Comparison of ENCODE assay signal across 28 cellular contexts in genomic region chr10:48252354-48252650, GRCh38. TPM values are rescaled to one million over a fixed set of nuclear protein-coding genes. Genes with fewer than 3 reads are reported as not detected.
DNase-seq lines count a peak whose midpoint lies in the region; ATAC-seq and TF ChIP-seq lines count a peak whose summit lies in the region.
"Had no signal": no experiment of that assay in that cellular context is flagged by ENCODE, and none has a peak within 500 bp of the region (broad histone marks: within the 10 kb centered on the region; RNA-seq: fewer than 3 reads in every experiment).

No MANE protein-coding gene starts in this region.

- H3K4me2 ChIP-seq in DND-41 (ENCODE audit: insufficient read depth, low read length) (no peak overlapping the region), trophoblast cell (ENCODE audit: low read length) (peak overlapping the region; percentile 0), mesenchymal stem cell (ENCODE audit: low read length, poor library complexity, severe bottlenecking) (no peak overlapping the region)

- H3K14ac ChIP-seq in trophoblast cell (ENCODE audit: low read length) = peak overlapping the region; percentile 63
- H3K14ac ChIP-seq in mesenchymal stem cell (ENCODE audit: low read length in 2 of 2) = no peak overlapping the region

- H3K9ac ChIP-seq in DND-41 (ENCODE audit: low read depth, low read length) (no peak overlapping the region), trophoblast cell (ENCODE audit: low read length) (no peak overlapping the region), mesenchymal stem cell (ENCODE audit: low read length) (no peak overlapping the region)

- no peak overlapping the region for H3K27ac ChIP-seq in DND-41 (ENCODE audit: low read length)
- peak overlapping the region; percentile 97 for H3K27ac ChIP-seq in VCaP
- peak overlapping the region; percentile 83 for H3K27ac ChIP-seq in trophoblast cell (ENCODE audit: low read depth, low read length)
- no peak overlapping the region for H3K27ac ChIP-seq in dorsolateral prefrontal cortex
- H3K27ac ChIP-seq in mesenchymal stem cell (ENCODE audit: low read length, poor library complexity, severe bottlenecking) = no peak overlapping the region
- H3K27ac ChIP-seq in testis = no peak overlapping the region
- H3K27ac ChIP-seq: Peyer's patch, psoas muscle, SK-N-MC had no signal

- no peak for TF ChIP-seq POLR2A in testis (IDR thresholded peaks at IDR 0.05)

- TF ChIP-seq CTCF in DND-41 (IDR thresholded peaks at IDR 0.05; ENCODE audit: borderline replicate concordance, extremely low read depth, low read length, poor library complexity, severe bottlenecking) (no peak), VCaP (conservative IDR thresholded peaks at IDR 0.05) (no peak), dorsolateral prefrontal cortex (IDR thresholded peaks at IDR 0.05 in 54 of 56, conservative IDR thresholded peaks at IDR 0.05 in 2 of 56; ENCODE audit: low read depth in 1 of 56, partially characterized antibody in 56 of 56) (no peak), testis (IDR thresholded peaks at IDR 0.05) (no peak)

- no peak overlapping the region for H4K12ac ChIP-seq in trophoblast cell (ENCODE audit: low read depth, low read length)

- H3K79me2 ChIP-seq in DND-41 (ENCODE audit: insufficient read depth, low read length) = no peaks in the 10 kb centered on the region
- H3K79me2 ChIP-seq in trophoblast cell (ENCODE audit: control insufficient read depth, insufficient read depth, low read length, poor library complexity) = peaks cover 4% of the 10 kb centered on the region

- no peaks in the 10 kb centered on the region for H3K4me1 ChIP-seq in DND-41 (ENCODE audit: insufficient read depth, low read length)
- peaks cover 39 to 49% of the 10 kb centered on the region in 2 experiments for H3K4me1 ChIP-seq in trophoblast cell (ENCODE audit: control insufficient read depth in 1 of 2, insufficient read depth in 2 of 2, low read length in 2 of 2)
- H3K4me1 ChIP-seq in mesenchymal stem cell (ENCODE audit: control insufficient read depth, insufficient read depth, low read depth, low read length) = peaks cover 20% of the 10 kb centered on the region
- H3K4me1 ChIP-seq in testis = no peaks in the 10 kb centered on the region
- H3K4me1 ChIP-seq: BE2C, psoas muscle had no signal

- peak overlapping the region; percentile 99 for H4K91ac ChIP-seq in trophoblast cell (ENCODE audit: low read depth, low read length)
- H4K91ac ChIP-seq in mesenchymal stem cell (ENCODE audit: low read length) = no peak overlapping the region

- H3K4ac ChIP-seq in trophoblast cell (ENCODE audit: low read depth, low read length) (peak overlapping the region; percentile 63), mesenchymal stem cell (ENCODE audit: low read depth in 1 of 2, low read length in 2 of 2) (no peak overlapping the region)

- H2BK12ac ChIP-seq in trophoblast cell (ENCODE audit: low read length) (peak overlapping the region; percentile 97), mesenchymal stem cell (ENCODE audit: low read length in 2 of 2) (no peak overlapping the region)

- H3K36me3 ChIP-seq in DND-41 (ENCODE audit: insufficient read depth, low read length) (no peaks in the 10 kb centered on the region), trophoblast cell (ENCODE audit: control insufficient read depth in 1 of 2, insufficient read depth in 2 of 2, low read length in 2 of 2) (no peaks in the 10 kb centered on the region), mesenchymal stem cell (ENCODE audit: control insufficient read depth in 1 of 2, insufficient read depth in 2 of 2, low read depth in 1 of 2, low read length in 2 of 2) (no peaks in the 10 kb centered on the region), testis (ENCODE audit: low read depth, missing control alignments) (no peaks in the 10 kb centered on the region)
- H3K36me3 ChIP-seq: BE2C, Peyer's patch had no signal

- H4K20me1 ChIP-seq in DND-41 (ENCODE audit: insufficient read depth, low read length) = no peaks in the 10 kb centered on the region

- intact Hi-C loops in dorsolateral prefrontal cortex (cut with DNase I) = no loop called here
- intact Hi-C loops in testis (cut with DNase I; ENCODE audit: low total_unique reads) = no loop called here

- H4K8ac ChIP-seq in trophoblast cell (ENCODE audit: low read depth, low read length) (peak overlapping the region; percentile 82), mesenchymal stem cell (ENCODE audit: low read length) (no peak overlapping the region)

- H2BK5ac ChIP-seq in trophoblast cell (ENCODE audit: low read depth, low read length, poor library complexity) (peak overlapping the region; percentile 75), mesenchymal stem cell (ENCODE audit: low read depth, low read length, poor library complexity, severe bottlenecking) (no peak overlapping the region)

- H3K4me3 ChIP-seq in DND-41 (ENCODE audit: low read depth in 1 of 2, low read length in 2 of 2) (no peak overlapping the region), trophoblast cell (ENCODE audit: low read depth, low read length) (no peak overlapping the region), dorsolateral prefrontal cortex (no peak overlapping the region), mesenchymal stem cell (ENCODE audit: insufficient read depth in 1 of 2, low read depth in 1 of 2, low read length in 2 of 2) (no peak overlapping the region), testis (no peak overlapping the region)
- H3K4me3 ChIP-seq: mucosa of descending colon, Peyer's patch, psoas muscle, SK-N-MC had no signal

- peak; percentile 18; the same call in 1 of the 3 replicates for ATAC-seq in DND-41 (ENCODE audit: insufficient read depth, low read depth)
- ATAC-seq: activated CD8-positive, alpha-beta memory T cell treated with anti-CD3 and anti-CD28 coated beads, Interleukin-2, amount 10 ng/mL, durations not matched to agents 7 days and 5 days; HCT116; psoas muscle had no signal

- peak overlapping the region; percentile 75 for H2AK5ac ChIP-seq in trophoblast cell (ENCODE audit: low read length)
- no peak overlapping the region for H2AK5ac ChIP-seq in mesenchymal stem cell (ENCODE audit: low read length, severe bottlenecking)

- H3K23ac ChIP-seq in trophoblast cell (ENCODE audit: low read length) = no peak overlapping the region
- no peak overlapping the region for H3K23ac ChIP-seq in mesenchymal stem cell (ENCODE audit: low read length in 2 of 2)

- H2BK120ac ChIP-seq in trophoblast cell (ENCODE audit: insufficient read depth, low read length, poor library complexity) = peak overlapping the region; percentile 95
- H2BK120ac ChIP-seq in mesenchymal stem cell (ENCODE audit: low read depth, low read length) = no peak overlapping the region

- no peak overlapping the region for H2BK15ac ChIP-seq in mesenchymal stem cell (ENCODE audit: low read depth, poor library complexity, severe bottlenecking)

- no CpG with 5 or more reads among the region's 5 CpGs for WGBS in trophoblast cell (ENCODE audit: extremely low coverage, insufficient coverage, insufficient read length)
- WGBS in mesenchymal stem cell = 86% methylated on average over 5 of the region's 5 CpGs
- WGBS in testis, 2 donors = 80 to 87% methylated on average over 3 to 5 of the region's 5 CpGs

- H3K9me3 ChIP-seq in DND-41 (ENCODE audit: insufficient read depth, low read length, severe bottlenecking) (no peaks in the 10 kb centered on the region), trophoblast cell (ENCODE audit: insufficient read depth, low read depth, low read length) (peaks cover 2% of the 10 kb centered on the region), mesenchymal stem cell (ENCODE audit: control insufficient read depth, low read length) (no peaks in the 10 kb centered on the region), testis (no peaks in the 10 kb centered on the region)
- H3K9me3 ChIP-seq: BE2C, mucosa of descending colon, Peyer's patch, psoas muscle had no signal

- H3K18ac ChIP-seq in trophoblast cell (ENCODE audit: low read length) (peak overlapping the region; percentile 83), mesenchymal stem cell (ENCODE audit: low read depth in 1 of 2, low read length in 2 of 2) (no peak overlapping the region)

- H3K27me3 ChIP-seq in DND-41 (ENCODE audit: insufficient read depth, low read length, poor library complexity) (no peaks in the 10 kb centered on the region), trophoblast cell (ENCODE audit: insufficient read depth, low read length) (no peaks in the 10 kb centered on the region), dorsolateral prefrontal cortex (no peaks in the 10 kb centered on the region), mesenchymal stem cell (ENCODE audit: control insufficient read depth in 1 of 2, insufficient read depth in 1 of 2, low read length in 2 of 2) (peaks cover 5 to 24% of the 10 kb centered on the region in 2 experiments), testis (no peaks in the 10 kb centered on the region)
- H3K27me3 ChIP-seq: BE2C, Peyer's patch had no signal

- H3K79me1 ChIP-seq in trophoblast cell (ENCODE audit: low read length) (peaks cover 18% of the 10 kb centered on the region), mesenchymal stem cell (replicated peaks; ENCODE audit: low read length, poor library complexity, severe bottlenecking) (no peaks in the 10 kb centered on the region)

- H2AFZ ChIP-seq in DND-41 (ENCODE audit: low read depth, low read length) (no peak overlapping the region), trophoblast cell (ENCODE audit: insufficient read depth, low read length, poor library complexity) (no peak overlapping the region), mesenchymal stem cell (ENCODE audit: low read depth, low read length) (no peak overlapping the region)

- DNase-seq in NCI-H510A treated with DMSO at 0.1 percent for 48 hours (lab: John Stamatoyannopoulos, UW) (peak; percentile 80), NCI-H510A (lab: John Stamatoyannopoulos, UW) (no peak), DND-41 (peak; percentile 3), trophoblast cell (no peak), dorsolateral prefrontal cortex (no peak), mesenchymal stem cell (no peak), testis (no peak)
- DNase-seq: activated CD4-positive, alpha-beta T cell treated with anti-CD3 and anti-CD28 coated beads for 48 hours; activated CD8-positive, alpha-beta memory T cell treated with anti-CD3 and anti-CD28 coated beads, Interleukin-2, amount 10 ng/mL, durations not matched to agents 7 days and 5 days; activated naive CD4-positive, alpha-beta T cell treated with anti-CD3 and anti-CD28 coated beads, Interleukin-2, amount 10 ng/mL, durations not matched to agents 7 days and 5 days; amygdala; BE2C; caudate nucleus; dermis blood vessel endothelial cell; Karpas-422; NCI-H187 treated with DMSO at 0.1 percent for 48 hours; Peyer's patch; psoas muscle; stimulated activated CD4-positive, alpha-beta T cell treated with anti-CD3 and anti-CD28 coated beads, Interleukin-1b, Interleukin-23, amount 100 ng/mL, for 48 hours; T-helper 2 cell had no signal

RNA-seq across cellular contexts. Expression of gene FRMPD2, which starts 22.2 kb away (rescaled TPM):
- polyA plus RNA-seq in trophoblast cell (2013) = 1.1 and 1.3 TPM in 2 replicates
- total RNA-seq in dorsolateral prefrontal cortex = 10 to 100 TPM in 110 of 120 experiments, 1 to 10 TPM in 10; 5.9 to 49.3 (median 15.7) TPM
- 0.03 TPM for polyA plus RNA-seq in mesenchymal stem cell (2013, experiment 1 of 2)
- polyA plus RNA-seq in mesenchymal stem cell (2013, experiment 2 of 2) = not detected
- 1 to 10 TPM; 6.4 to 8.3 TPM for total RNA-seq in testis
- polyA plus RNA-seq in testis (ENCODE audit: insufficient read depth, low read depth, low replicate concordance) = 18.7 TPM
- total RNA-seq: activated CD8-positive, alpha-beta memory T cell treated with anti-CD3 and anti-CD28 coated beads, Interleukin-2, amount 10 ng/mL, durations not matched to agents 7 days and 5 days; Daoy; Peyer's patch; psoas muscle; skeletal muscle tissue had no signal
- polyA plus RNA-seq: keratinocyte, liver had no signal

RNA-seq across cellular contexts. Expression of gene MAPK8, which starts 54.2 kb away (rescaled TPM):
- polyA plus RNA-seq in trophoblast cell (2013) = 24.1 and 24.6 TPM in 2 replicates
- 100 to 1,000 TPM in 55 of 120 experiments, 10 to 100 TPM in 65; 54.6 to 126 (median 97.3) TPM for total RNA-seq in dorsolateral prefrontal cortex
- polyA plus RNA-seq in mesenchymal stem cell (2013, experiment 1 of 2) = 22.6 TPM
- polyA plus RNA-seq in mesenchymal stem cell (2013, experiment 2 of 2) = 24.6 TPM
- 100 to 1,000 TPM in 1 of 2 donors, 10 to 100 TPM in 1; 98.8 to 114 TPM for total RNA-seq in testis
- 91.8 TPM for polyA plus RNA-seq in testis (ENCODE audit: insufficient read depth, low read depth, low replicate concordance)

Comparison
In these comparisons a context has a peak if more than half of its experiments do, and no peak if none do; other contexts are left out.
1. DNase-seq: peak in NCI-H510A treated with DMSO at 0.1 percent for 48 hours (single experiment) and DND-41 (single experiment); none in NCI-H510A (single experiment), trophoblast cell (0 of 2), dorsolateral prefrontal cortex (0 of 10), mesenchymal stem cell (single experiment) and testis (single experiment).
2. H3K27ac ChIP-seq: peak in VCaP (single experiment) and trophoblast cell (single experiment); none in DND-41 (single experiment), dorsolateral prefrontal cortex (0 of 59), mesenchymal stem cell (single experiment) and testis (0 of 2).